ENCODE assay signal across 11 cellular contexts in the genomic region with DNA sequence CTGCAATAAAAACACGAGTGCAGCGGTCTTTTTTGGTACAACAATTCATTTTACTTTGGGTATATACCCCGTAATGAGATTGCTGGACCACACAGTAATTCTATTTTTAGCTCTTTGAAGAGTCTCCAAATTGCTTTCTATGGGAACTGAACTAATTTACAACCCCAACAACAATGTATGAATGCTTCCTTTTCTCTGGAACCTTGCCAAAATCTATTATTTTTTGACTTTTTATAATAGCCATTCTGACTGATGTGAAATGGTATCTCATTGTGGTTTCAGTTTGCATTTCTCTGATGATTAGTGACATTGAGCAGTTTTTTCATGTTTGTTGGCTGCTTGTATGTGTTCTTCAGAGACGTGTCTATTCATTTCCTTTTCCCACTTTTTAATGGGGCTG.
"Had no signal": no experiment of that assay in that cellular context is flagged by ENCODE, and none has a peak within 500 bp of the region (broad histone marks: within the 10 kb centered on the region; RNA-seq: fewer than 3 reads in every experiment).

No MANE protein-coding gene starts in this region.

- DNase-seq: activated effector memory CD4-positive, alpha-beta T cell treated with Interleukin-2 at 50 U/mL for 16 hours; activated T-cell treated with anti-CD3 and anti-CD28 coated beads, Interleukin-2, amount 50 U/mL, for 1 hour; amygdala; foreskin fibroblast; left lung; nephron progenitor cell; psoas muscle; stimulated activated CD4-positive, alpha-beta T cell treated with anti-CD3 and anti-CD28 coated beads, Interleukin-2, amount 100 ng/mL, for 24 hours; stimulated activated naive B cell treated with anti-CD40 and anti-IgM and Interleukin-4, amounts not matched to agents 10 μg/mL and 1 μg/mL and 100 μg/mL, for 72 hours; T-helper 2 cell; transverse colon had no signal
